Comparison of ENCODE assay signal across 30 cellular contexts in genomic region chr7:143181349-143181748, GRCh38. TPM values are rescaled to one million over a fixed set of nuclear protein-coding genes. Genes with fewer than 3 reads are reported as not detected.
"Had no signal": no experiment of that assay in that cellular context is flagged by ENCODE, and none has a peak within 500 bp of the region (broad histone marks: within the 10 kb centered on the region; RNA-seq: fewer than 3 reads in every experiment).

No MANE protein-coding gene starts in this region.

- H3K36me3 Mint-ChIP-seq: activated naive CD4-positive, alpha-beta T cell treated with anti-CD3 and anti-CD28 coated beads, Interleukin-2, amount 10 ng/mL, durations not matched to agents 7 days and 5 days; T-cell had no signal

- H3K27ac ChIP-seq: esophagus muscularis mucosa, foreskin keratinocyte, heart right ventricle, neutrophil, ovary, right lobe of liver, tibial nerve had no signal

- H3K27me3 ChIP-seq: esophagus muscularis mucosa, foreskin keratinocyte, heart right ventricle, neutrophil, ovary, right lobe of liver, tibial nerve had no signal

- H3K36me3 ChIP-seq: esophagus muscularis mucosa, heart right ventricle, neutrophil, ovary, right lobe of liver, tibial nerve had no signal

- H3K4me1 Mint-ChIP-seq: activated naive CD4-positive, alpha-beta T cell treated with anti-CD3 and anti-CD28 coated beads, Interleukin-2, amount 10 ng/mL, durations not matched to agents 7 days and 5 days; nephron; T-cell had no signal

- H3K27ac Mint-ChIP-seq: activated naive CD4-positive, alpha-beta T cell treated with anti-CD3 and anti-CD28 coated beads, Interleukin-2, amount 10 ng/mL, durations not matched to agents 7 days and 5 days; activated T-cell treated with anti-CD3 and anti-CD28 coated beads, Interleukin-2, amount 50 U/mL, for 24 hours; nephron; T-cell; T-helper 2 cell treated with Interferon-gamma antibody and Interleukin-4, amounts not matched to agents 5 μg/mL and 100 μg/mL, for 36 hours had no signal

- H3K27me3 Mint-ChIP-seq: activated naive CD4-positive, alpha-beta T cell treated with anti-CD3 and anti-CD28 coated beads, Interleukin-2, amount 10 ng/mL, durations not matched to agents 7 days and 5 days; progenitor cell of endocrine pancreas had no signal

- DNase-seq: activated CD4-positive, alpha-beta T cell treated with anti-CD3 and anti-CD28 coated beads for 48 hours; activated CD4-positive, alpha-beta T cell treated with anti-CD3 and anti-CD28 coated beads, Interleukin-2, amount 50 U/mL, for 48 hours; activated CD8-positive, alpha-beta memory T cell treated with anti-CD3 and anti-CD28 coated beads, Interleukin-2, amount 50 U/mL, for 48 hours; activated gamma-delta T cell; activated naive CD4-positive, alpha-beta T cell treated with anti-CD3 and anti-CD28 coated beads, Interleukin-2, amount 10 ng/mL, durations not matched to agents 7 days and 5 days; activated T-cell treated with anti-CD3 and anti-CD28 coated beads, Interleukin-2, amount 50 U/mL, for 24 hours; amygdala; central memory CD4-positive, alpha-beta T cell; dermis blood vessel endothelial cell; effector CD4-positive, alpha-beta T cell; foreskin keratinocyte; heart right ventricle; midbrain; ovary; right lobe of liver; stimulated activated CD4-positive, alpha-beta T cell treated with anti-CD3 and anti-CD28 coated beads, Interleukin-2, amount 100 ng/mL, for 48 hours; T-cell had no signal

- H3K4me3 Mint-ChIP-seq: activated naive CD4-positive, alpha-beta T cell treated with anti-CD3 and anti-CD28 coated beads, Interleukin-2, amount 10 ng/mL, durations not matched to agents 7 days and 5 days; activated T-cell treated with anti-CD3 and anti-CD28 coated beads, Interleukin-2, amount 50 U/mL, for 24 hours; nephron; T-cell; T-helper 2 cell treated with Interferon-gamma antibody and Interleukin-4, amounts not matched to agents 5 μg/mL and 100 μg/mL, for 36 hours had no signal

- H3K4me3 ChIP-seq: esophagus muscularis mucosa, heart right ventricle, ovary, right lobe of liver, tibial nerve had no signal

- H3K9me3 ChIP-seq: ovary had no signal

- H3K4me1 ChIP-seq: esophagus muscularis mucosa, foreskin keratinocyte, heart right ventricle, right lobe of liver, tibial nerve had no signal

- ATAC-seq: foreskin keratinocyte, heart right ventricle, right lobe of liver, T-cell had no signal

RNA-seq across cellular contexts. Expression of gene TAS2R39, which starts 1.9 kb away (rescaled TPM):
- total RNA-seq: dermis blood vessel endothelial cell, esophagus muscularis mucosa, foreskin keratinocyte, glomerular endothelial cell, heart right ventricle, kidney epithelial cell, lower leg skin, ovary, progenitor cell of endocrine pancreas, renal cortical epithelial cell, right lobe of liver, skeletal muscle tissue, T-cell, temporal lobe, tibial nerve, ureter had no signal

RNA-seq across cellular contexts. Expression of gene TAS2R40, which starts 40.5 kb away (rescaled TPM):
- total RNA-seq: dermis blood vessel endothelial cell, esophagus muscularis mucosa, foreskin keratinocyte, glomerular endothelial cell, heart right ventricle, kidney epithelial cell, lower leg skin, ovary, progenitor cell of endocrine pancreas, renal cortical epithelial cell, right lobe of liver, skeletal muscle tissue, T-cell, temporal lobe, tibial nerve, ureter had no signal

RNA-seq across cellular contexts. Expression of gene PIP, which starts 49.5 kb away (rescaled TPM):
- total RNA-seq: dermis blood vessel endothelial cell, esophagus muscularis mucosa, foreskin keratinocyte, glomerular endothelial cell, heart right ventricle, kidney epithelial cell, progenitor cell of endocrine pancreas, renal cortical epithelial cell, right lobe of liver, skeletal muscle tissue, T-cell, temporal lobe, tibial nerve, ureter had no signal
